ENCODE assay signal across 1 cellular context in genomic region chr7:2728309-2729042, GRCh38.
TF ChIP-seq lines count a peak whose summit lies in the region.

No MANE protein-coding gene starts in this region.

TF ChIP-seq in SK-N-SH treated with all-trans-retinoic acid at 6 μM for 48 hours, 23 proteins besides CTCF, POLR2A, EP300 and RAD21 (continued from another document):
- TF ChIP-seq TSHZ2 (CRISPR knock-in tag; IDR thresholded peaks at IDR 0.05): no peak
- TF ChIP-seq ZNF70 (CRISPR knock-in tag; IDR thresholded peaks at IDR 0.05): no peak
- no peak for TF ChIP-seq CSRNP3 (CRISPR knock-in tag; IDR thresholded peaks at IDR 0.05)
- TF ChIP-seq PPARA (CRISPR knock-in tag; IDR thresholded peaks at IDR 0.05; ENCODE audit: borderline replicate concordance): no peak
- no peak for TF ChIP-seq CSDC2 (CRISPR knock-in tag; IDR thresholded peaks at IDR 0.05)
- no peak for TF ChIP-seq ESRRG (CRISPR knock-in tag; IDR thresholded peaks at IDR 0.05)
- TF ChIP-seq TOX (CRISPR knock-in tag; IDR thresholded peaks at IDR 0.05; ENCODE audit: borderline replicate concordance): no peak
- TF ChIP-seq BACH2 (CRISPR knock-in tag; IDR thresholded peaks at IDR 0.05; ENCODE audit: borderline replicate concordance): no peak
- TF ChIP-seq ZFP3 (CRISPR knock-in tag; IDR thresholded peaks at IDR 0.05): no peak
- TF ChIP-seq RARB (CRISPR knock-in tag; IDR thresholded peaks at IDR 0.05): no peak
- TF ChIP-seq OSR1 (CRISPR knock-in tag; IDR thresholded peaks at IDR 0.05): no peak
- no peak for TF ChIP-seq POU6F1 (CRISPR knock-in tag; IDR thresholded peaks at IDR 0.05; ENCODE audit: borderline replicate concordance, low read depth)
- TF ChIP-seq GLIS3 (CRISPR knock-in tag; IDR thresholded peaks at IDR 0.05): no peak
- TF ChIP-seq ARNTL (CRISPR knock-in tag; IDR thresholded peaks at IDR 0.05; ENCODE audit: borderline replicate concordance, low read depth): no peak
